ENCODE assay signal across 21 cellular contexts in genomic region chr2:28166956-28167355, GRCh38.
DNase-seq lines count a peak whose midpoint lies in the region; TF ChIP-seq lines count a peak whose summit lies in the region.
"Had no signal": no experiment of that assay in that cellular context is flagged by ENCODE, and none has a peak within 500 bp of the region (broad histone marks: within the 10 kb centered on the region; RNA-seq: fewer than 3 reads in every experiment).

No MANE protein-coding gene starts in this region.

- no peak overlapping the region for H3K4me3 Mint-ChIP-seq in activated CD4-positive, alpha-beta memory T cell treated with anti-CD3 and anti-CD28 coated beads for 36 hours
- H3K4me3 Mint-ChIP-seq: CD8-positive, alpha-beta T cell; effector memory CD8-positive, alpha-beta T cell; naive thymus-derived CD4-positive, alpha-beta T cell; stimulated activated memory B cell treated with anti-CD40 and anti-IgM and Interleukin-4, amounts not matched to agents 10 μg/mL and 1 μg/mL and 100 μg/mL, for 72 hours had no signal

- POLR2A ChIA-PET in activated CD4-positive, alpha-beta memory T cell treated with anti-CD3 and anti-CD28 coated beads for 36 hours (lab: Charles Lee), result no interaction called here

- H3K9me3 Mint-ChIP-seq in activated CD4-positive, alpha-beta memory T cell treated with anti-CD3 and anti-CD28 coated beads for 36 hours, result no peaks in the 10 kb centered on the region
- H3K9me3 Mint-ChIP-seq: CD8-positive, alpha-beta T cell; effector memory CD8-positive, alpha-beta T cell; naive thymus-derived CD4-positive, alpha-beta T cell; stimulated activated memory B cell treated with anti-CD40 and anti-IgM and Interleukin-4, amounts not matched to agents 10 μg/mL and 1 μg/mL and 100 μg/mL, for 72 hours had no signal

- H3K27ac ChIP-seq in adrenal gland, result no peak overlapping the region
- H3K27ac ChIP-seq: brain microvascular endothelial cell, heart left ventricle had no signal

- H3K4me3 ChIP-seq in adipocyte (ENCODE audit: low read length), result no peak overlapping the region
- no peak overlapping the region for H3K4me3 ChIP-seq in adrenal gland
- H3K4me3 ChIP-seq: heart left ventricle had no signal

- H3K9me3 ChIP-seq in adipocyte (ENCODE audit: control insufficient read depth, low read length) (no peaks in the 10 kb centered on the region), adrenal gland (replicated peaks in 1 of 3) (no peaks in the 10 kb centered on the region)
- H3K9me3 ChIP-seq: heart left ventricle had no signal

- intact Hi-C loops in activated CD4-positive, alpha-beta memory T cell treated with anti-CD3 and anti-CD28 coated beads for 36 hours (cut with micrococcal nuclease), result no loop called here
- intact Hi-C loops in adrenal gland (cut with DNase I), result no loop called here

- no peak overlapping the region for H3K27ac Mint-ChIP-seq in activated CD4-positive, alpha-beta memory T cell treated with anti-CD3 and anti-CD28 coated beads for 36 hours
- H3K27ac Mint-ChIP-seq: CD8-positive, alpha-beta T cell; effector memory CD8-positive, alpha-beta T cell; naive thymus-derived CD4-positive, alpha-beta T cell; stimulated activated memory B cell treated with anti-CD40 and anti-IgM and Interleukin-4, amounts not matched to agents 10 μg/mL and 1 μg/mL and 100 μg/mL, for 72 hours had no signal

- no peaks in the 10 kb centered on the region for H3K4me1 Mint-ChIP-seq in activated CD4-positive, alpha-beta memory T cell treated with anti-CD3 and anti-CD28 coated beads for 36 hours (ENCODE audit: low read depth)
- H3K4me1 Mint-ChIP-seq: stimulated activated memory B cell treated with anti-CD40 and anti-IgM and Interleukin-4, amounts not matched to agents 10 μg/mL and 1 μg/mL and 100 μg/mL, for 72 hours had no signal

- no peaks in the 10 kb centered on the region for H3K27me3 Mint-ChIP-seq in activated CD4-positive, alpha-beta memory T cell treated with anti-CD3 and anti-CD28 coated beads for 36 hours
- H3K27me3 Mint-ChIP-seq: effector memory CD8-positive, alpha-beta T cell; naive thymus-derived CD4-positive, alpha-beta T cell; stimulated activated memory B cell treated with anti-CD40 and anti-IgM and Interleukin-4, amounts not matched to agents 10 μg/mL and 1 μg/mL and 100 μg/mL, for 72 hours had no signal

- CTCF ChIA-PET in activated CD4-positive, alpha-beta memory T cell treated with anti-CD3 and anti-CD28 coated beads for 36 hours (lab: Charles Lee), result interaction anchor here (0.6 kb wide), 1 partner anchor 11 kb away, joined by 3 read pairs; no protein-coding TSS in a partner anchor

- no peak for TF ChIP-seq CTCF in adrenal gland (IDR thresholded peaks at IDR 0.05)

- DNase-seq in A172 (ENCODE audit: low spot score) (peak; percentile 43), HT1080 (ENCODE audit: low read depth) (peak; percentile 62), adipocyte (ENCODE audit: low read depth) (peak; percentile 36), fibroblast of peridontal ligament (ENCODE audit: extremely low read depth) (peak; percentile 37), NCI-H510A treated with DMSO at 0.1 percent for 48 hours (lab: John Stamatoyannopoulos, UW) (no peak), adrenal gland (no peak), T1000 (lab: John Stamatoyannopoulos, UW) (no peak)
- DNase-seq in activated CD4-positive, alpha-beta memory T cell treated with anti-CD3 and anti-CD28 coated beads for 36 hours, result no peak
- DNase-seq: 8988T; activated CD4-positive, alpha-beta T cell treated with anti-CD3 and anti-CD28 coated beads for 1 hour; activated gamma-delta T cell; brain microvascular endothelial cell; CD8-positive, alpha-beta T cell; effector memory CD8-positive, alpha-beta T cell; heart left ventricle; Kasumi-1; naive thymus-derived CD4-positive, alpha-beta T cell; NCI-H1930; NCI-H748 treated with DMSO at 0.1 percent for 48 hours; SHP77 had no signal

- 97 to 100% (median 98%) methylated on average over 2 of the region's 2 CpGs for WGBS in adrenal gland, 4 donors

- H3K9ac ChIP-seq in adipocyte (ENCODE audit: low read length), result no peak overlapping the region

- H3K36me3 ChIP-seq in adipocyte (ENCODE audit: control insufficient read depth, insufficient read depth, low read length, severe bottlenecking) (no peaks in the 10 kb centered on the region), adrenal gland (replicated peaks in 1 of 2) (no peaks in the 10 kb centered on the region)
- H3K36me3 ChIP-seq: brain microvascular endothelial cell, heart left ventricle had no signal

- no peak for TF ChIP-seq POLR2A in adrenal gland (IDR thresholded peaks at IDR 0.05)

- peaks cover 37% of the 10 kb centered on the region for H3K4me1 ChIP-seq in adipocyte (ENCODE audit: control insufficient read depth, insufficient read depth, low read length)
- peaks cover 23 to 40% of the 10 kb centered on the region in 2 donors for H3K4me1 ChIP-seq in adrenal gland (replicated peaks in 1 of 2)

- H3K36me3 Mint-ChIP-seq in activated CD4-positive, alpha-beta memory T cell treated with anti-CD3 and anti-CD28 coated beads for 36 hours, result peaks cover 2% of the 10 kb centered on the region

- H3K27me3 ChIP-seq in adipocyte (replicated peaks; ENCODE audit: control insufficient read depth, insufficient read depth, low read length), result no peaks in the 10 kb centered on the region
- no peaks in the 10 kb centered on the region for H3K27me3 ChIP-seq in adrenal gland
- H3K27me3 ChIP-seq: brain microvascular endothelial cell, heart left ventricle had no signal

Comparison
In these comparisons a context has a peak if more than half of its experiments do, and no peak if none do; other contexts are left out.
1. DNase-seq: peak in A172 (single experiment), HT1080 (single experiment), adipocyte (single experiment) and fibroblast of peridontal ligament (single experiment); none in NCI-H510A treated with DMSO at 0.1 percent for 48 hours (single experiment), activated CD4-positive, alpha-beta memory T cell treated with anti-CD3 and anti-CD28 coated beads for 36 hours (single experiment), adrenal gland (0 of 7) and T1000 (single experiment).